In the genomic region with DNA sequence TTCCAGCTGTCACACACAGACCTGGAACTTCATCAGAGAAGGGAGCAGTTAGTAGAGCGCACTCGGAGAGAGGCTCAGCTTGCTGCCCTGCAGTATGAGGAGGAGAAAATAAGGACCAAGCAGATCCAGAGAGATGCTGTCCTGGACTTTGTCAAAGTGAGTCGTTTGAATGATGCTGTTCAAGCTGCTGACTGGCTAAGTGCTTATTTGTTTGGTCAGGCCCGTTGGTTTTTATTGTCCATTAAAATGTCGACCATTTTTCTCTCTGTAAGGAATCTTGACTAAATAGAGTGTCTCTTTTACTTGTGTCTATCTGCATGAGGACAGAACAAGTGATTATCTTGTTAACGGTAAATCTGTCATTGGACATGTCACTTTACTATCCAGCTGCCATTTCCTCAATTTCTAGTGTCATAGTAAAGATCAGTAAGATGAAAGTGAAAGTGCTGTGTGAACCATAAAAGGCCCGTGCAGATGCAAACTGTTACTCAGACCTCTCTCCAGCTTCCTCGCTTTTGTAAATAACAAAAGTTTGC, we compare ENCODE assay signal across 7 cellular contexts. TPM values are rescaled to one million over a fixed set of nuclear protein-coding genes. Genes with fewer than 3 reads are reported as not detected.
DNase-seq lines count a peak whose midpoint lies in the region; ATAC-seq and TF ChIP-seq lines count a peak whose summit lies in the region.

No MANE protein-coding gene starts in this region.

- H3K27me3 Mint-ChIP-seq in natural killer cell treated with Interleukin-12 subunit alpha and Interleukin-12 subunit beta and Interleukin-15 and Interleukin-18, amount 100 ng/mL, for 72 hours = no peaks in the 10 kb centered on the region

- no peak overlapping the region for H3K27ac ChIP-seq in right atrium auricular region

- H3K27ac Mint-ChIP-seq in natural killer cell treated with Interleukin-12 subunit alpha and Interleukin-12 subunit beta and Interleukin-15 and Interleukin-18, amount 100 ng/mL, for 72 hours = peak overlapping the region; percentile 68 to 86

- no peaks in the 10 kb centered on the region for H3K9me3 Mint-ChIP-seq in natural killer cell treated with Interleukin-12 subunit alpha and Interleukin-12 subunit beta and Interleukin-15 and Interleukin-18, amount 100 ng/mL, for 72 hours

- ATAC-seq in GM21786 (IDR thresholded peaks at IDR 0.05; ENCODE audit: unreplicated experiment) = peak; percentile 77
- peak; percentile 80 to 84 for ATAC-seq in natural killer cell treated with Interleukin-12 subunit alpha and Interleukin-12 subunit beta and Interleukin-15 and Interleukin-18, amount 100 ng/mL, for 72 hours

- in situ Hi-C loops in GM13977 (cut with MboI; ENCODE audit: low pct_unique_long_range_greater_than_20kb, low sequenced_read_pairs, unreplicated experiment) = no loop called here

- no peaks in the 10 kb centered on the region for H3K9me3 ChIP-seq in right atrium auricular region

- H3K4me1 ChIP-seq in right atrium auricular region = no peaks in the 10 kb centered on the region

- H3K4me3 ChIP-seq in right atrium auricular region = no peak overlapping the region

- TF ChIP-seq CTCF in GM13977 (IDR thresholded peaks at IDR 0.05; ENCODE audit: extremely low read depth, insufficient read depth, missing control alignments) (no peak), right atrium auricular region (IDR thresholded peaks at IDR 0.05) (no peak)

- peak; percentile 68 for DNase-seq in GM13977 (ENCODE audit: low spot score)
- peak; percentile 80 for DNase-seq in NAMALWA (ENCODE audit: low spot score)
- peak; percentile 30 for DNase-seq in amniotic epithelial cell (ENCODE audit: low read depth)
- DNase-seq in natural killer cell treated with Interleukin-12 subunit alpha and Interleukin-12 subunit beta and Interleukin-15 and Interleukin-18, amount 100 ng/mL, for 72 hours (ENCODE audit: low spot score) = no peak
- DNase-seq in right atrium auricular region (ENCODE audit: low spot score) = no peak
- DNase-seq in RKO (ENCODE audit: low spot score) = no peak

- peaks cover 37% of the 10 kb centered on the region for H3K36me3 Mint-ChIP-seq in natural killer cell treated with Interleukin-12 subunit alpha and Interleukin-12 subunit beta and Interleukin-15 and Interleukin-18, amount 100 ng/mL, for 72 hours

- no peaks in the 10 kb centered on the region for H3K27me3 ChIP-seq in right atrium auricular region

- H3K36me3 ChIP-seq in right atrium auricular region = peaks cover 60% of the 10 kb centered on the region

- H3K4me1 Mint-ChIP-seq in natural killer cell treated with Interleukin-12 subunit alpha and Interleukin-12 subunit beta and Interleukin-15 and Interleukin-18, amount 100 ng/mL, for 72 hours (ENCODE audit: low read depth in 2 of 2) = peaks cover 14 to 19% of the 10 kb centered on the region in 2 donors

- H3K4me3 Mint-ChIP-seq in natural killer cell treated with Interleukin-12 subunit alpha and Interleukin-12 subunit beta and Interleukin-15 and Interleukin-18, amount 100 ng/mL, for 72 hours = peak overlapping the region; percentile 61

RNA-seq across cellular contexts. Expression of gene LRCH3, which starts 56.9 kb away (rescaled TPM):
- total RNA-seq in natural killer cell treated with Interleukin-12 subunit alpha and Interleukin-12 subunit beta and Interleukin-15 and Interleukin-18, amount 100 ng/mL, for 72 hours = 10 to 100 TPM; 67.3 to 74.7 TPM
- total RNA-seq in right atrium auricular region = 10 to 100 TPM; 22.2 to 23.4 TPM

Comparison
In these comparisons a context has a peak if more than half of its experiments do, and no peak if none do; other contexts are left out.
1. DNase-seq: peak in GM13977 (single experiment), NAMALWA (single experiment) and amniotic epithelial cell (single experiment); none in natural killer cell treated with Interleukin-12 subunit alpha and Interleukin-12 subunit beta and Interleukin-15 and Interleukin-18, amount 100 ng/mL, for 72 hours (single experiment), right atrium auricular region (single experiment) and RKO (single experiment).